In genomic region chr7:132206594-132206993, GRCh38 we compare ENCODE assay signal across 1 cellular context.
TF ChIP-seq lines count a peak whose summit lies in the region.

No MANE protein-coding gene starts in this region.

TF ChIP-seq in GM23338, 12 proteins besides CTCF, POLR2A, EP300 and RAD21:
- TF ChIP-seq ZNF462 (CRISPR knock-in tag; IDR thresholded peaks at IDR 0.05), result no peak
- no peak for TF ChIP-seq STAT1 (IDR thresholded peaks at IDR 0.05; ENCODE audit: unreplicated experiment)
- TF ChIP-seq CREB1 (CRISPR knock-in tag; IDR thresholded peaks at IDR 0.05; ENCODE audit: low read depth), result no peak
- no peak for TF ChIP-seq ZNF114 (CRISPR knock-in tag; IDR thresholded peaks at IDR 0.05)
- no peak for TF ChIP-seq EZH2phosphoT487 (IDR thresholded peaks at IDR 0.05; ENCODE audit: unreplicated experiment)
- TF ChIP-seq EZH2 (IDR thresholded peaks at IDR 0.05; ENCODE audit: low read depth, unreplicated experiment), result no peak
- TF ChIP-seq NANOG (IDR thresholded peaks at IDR 0.05; ENCODE audit: borderline replicate concordance), result no peak
- no peak for TF ChIP-seq REST (IDR thresholded peaks at IDR 0.05; ENCODE audit: unreplicated experiment)
- no peak for TF ChIP-seq ETS1 (IDR thresholded peaks at IDR 0.05)
- TF ChIP-seq ZNF331 (CRISPR knock-in tag; IDR thresholded peaks at IDR 0.05; ENCODE audit: low read depth), result no peak
- no peak for TF ChIP-seq POLR2AphosphoS5 (IDR thresholded peaks at IDR 0.05; ENCODE audit: low read depth)
- no peak for TF ChIP-seq JUNB (IDR thresholded peaks at IDR 0.05; ENCODE audit: unreplicated experiment)
TF ChIP-seq in GM23338: peak in this region for 0.
